8 cellular contexts compared by ENCODE assay signal in genomic region chr10:69237528-69238159, GRCh38. TPM values are rescaled to one million over a fixed set of nuclear protein-coding genes. Genes with fewer than 3 reads are reported as not detected.
A peak's percentile ranks its signal among the peaks of the same experiment; 100 is the strongest.
DNase-seq lines count a peak whose midpoint lies in the region; ATAC-seq and TF ChIP-seq lines count a peak whose summit lies in the region.

No MANE protein-coding gene starts in this region.

- peak overlapping the region; percentile 55 for H3K4me2 ChIP-seq in osteoblast (ENCODE audit: insufficient read depth, low read length)

- H3K36me3 ChIP-seq in osteoblast (ENCODE audit: insufficient read depth, low read length) (no peaks in the 10 kb centered on the region), thyroid gland (no peaks in the 10 kb centered on the region)

- TF ChIP-seq CTCF in osteoblast (IDR thresholded peaks at IDR 0.05; ENCODE audit: extremely low read depth, low read depth, low read length) = peak; percentile 99
- TF ChIP-seq CTCF in thyroid gland (IDR thresholded peaks at IDR 0.05) = peak; percentile 73 to 98 (median 88)

- TF ChIP-seq POLR2A in thyroid gland (IDR thresholded peaks at IDR 0.05) = no peak

- peak overlapping the region; percentile 78 for H2AFZ ChIP-seq in osteoblast (ENCODE audit: low read length)

- H3K27me3 ChIP-seq in osteoblast (ENCODE audit: insufficient read depth, low read length) (no peaks in the 10 kb centered on the region), thyroid gland (no peaks in the 10 kb centered on the region)

- H3K4me3 ChIP-seq in osteoblast (ENCODE audit: insufficient read depth, low read length) (no peak overlapping the region), thyroid gland (replicated peaks in 1 of 3) (no peak overlapping the region)

- no peaks in the 10 kb centered on the region for H3K9me3 ChIP-seq in osteoblast (ENCODE audit: low read depth, low read length)
- H3K9me3 ChIP-seq in thyroid gland = no peaks in the 10 kb centered on the region

- no peaks in the 10 kb centered on the region for H4K20me1 ChIP-seq in osteoblast (ENCODE audit: insufficient read depth, low read length)

- intact Hi-C loops in thyroid gland (cut with DNase I) = loop anchor here (2.0 to 10.0 kb wide), 2 partner anchors 79 to 267 kb away; no protein-coding TSS in a partner anchor

- no peak overlapping the region for H3K27ac ChIP-seq in osteoblast (ENCODE audit: low read depth, low read length)
- H3K27ac ChIP-seq in thyroid gland = no peak overlapping the region

- no peaks in the 10 kb centered on the region for H3K79me2 ChIP-seq in osteoblast (ENCODE audit: insufficient read depth, low read length)

- DNase-seq in EH (ENCODE audit: low read depth) = peak; percentile 79
- peak; percentile 74 for DNase-seq in M059J (ENCODE audit: low read depth)
- DNase-seq in SHP77 treated with DMSO at 0.1 percent for 48 hours (lab: John Stamatoyannopoulos, UW) = peak; percentile 5
- DNase-seq in activated gamma-delta T cell (lab: John Stamatoyannopoulos, UW) = peak; percentile 52
- DNase-seq in foreskin melanocyte = peak; percentile 66
- DNase-seq in osteoblast (ENCODE audit: insufficient read length, low spot score, missing footprints) = peak; percentile 96
- peak; percentile 83 to 90 for DNase-seq in thyroid gland

- ATAC-seq in GM21825 (IDR thresholded peaks at IDR 0.05; ENCODE audit: unreplicated experiment) = peak; percentile 83

- WGBS in thyroid gland, 2 donors = 26 to 28% methylated on average over 17 of the region's 17 CpGs

- H3K4me1 ChIP-seq in osteoblast (ENCODE audit: insufficient read depth, low read length) = peaks cover 30% of the 10 kb centered on the region
- H3K4me1 ChIP-seq in thyroid gland = no peaks in the 10 kb centered on the region

RNA-seq across cellular contexts. Expression of gene HKDC1, which starts 17.5 kb away (rescaled TPM):
- total RNA-seq in M059J (2014; rRNA removed; shearing (Covaris generic)) = 0.27 and 3.4 TPM in 2 replicates
- total RNA-seq in osteoblast (0.29 and 2.9 TPM in 2 replicates), thyroid gland (10 to 100 TPM in 2 of 4 donors, 1 to 10 TPM in 2; 2.4 to 21.1 (median 8.5) TPM)

RNA-seq across cellular contexts. Expression of gene HK1, which starts 40.7 kb away (rescaled TPM):
- total RNA-seq in M059J (2014; rRNA removed; shearing (Covaris generic)) = 46.9 and 70.9 TPM in 2 replicates
- 99.6 and 111 TPM in 2 replicates for total RNA-seq in osteoblast
- total RNA-seq in thyroid gland = 100 to 1,000 TPM; 106 to 231 (median 189) TPM

RNA-seq across cellular contexts. Expression of gene SUPV3L1, which starts 57.6 kb away (rescaled TPM):
- total RNA-seq in M059J (2014; rRNA removed; shearing (Covaris generic)) = 32.8 and 44.5 TPM in 2 replicates
- 34.5 and 34.7 TPM in 2 replicates for total RNA-seq in osteoblast
- total RNA-seq in thyroid gland = 10 to 100 TPM; 25.1 to 31.6 (median 27.8) TPM

Comparison
In these comparisons a context has a peak if more than half of its experiments do, and no peak if none do; other contexts are left out.
1. DNase-seq: peak in every context shown above with its lines; median percentile 96 in osteoblast; 86 in thyroid gland; 79 in EH; 74 in M059J; 66 in foreskin melanocyte; 52 in activated gamma-delta T cell; 5 in SHP77 treated with DMSO at 0.1 percent for 48 hours.